8 cellular contexts compared by ENCODE assay signal in the genomic region with DNA sequence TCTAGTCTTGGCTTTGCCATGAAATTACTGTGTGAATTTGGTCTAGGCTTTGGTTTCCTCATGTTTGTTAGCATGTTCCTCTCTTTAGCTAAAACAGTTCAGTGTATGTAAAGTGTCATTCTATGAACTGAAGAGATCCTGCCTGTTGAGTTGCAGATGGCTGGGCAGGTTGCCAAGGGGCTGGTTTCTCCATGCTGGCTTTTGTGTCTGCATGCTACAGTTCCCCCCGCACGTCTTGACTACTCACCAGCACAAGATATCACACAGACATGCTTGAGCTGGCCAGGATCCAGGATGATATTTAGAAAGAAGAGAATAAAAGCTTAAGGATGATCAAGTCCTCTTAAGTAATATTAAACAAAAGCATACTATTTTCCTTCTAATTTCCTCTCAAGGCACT.
A peak's percentile ranks its signal among the peaks of the same experiment; 100 is the strongest.
DNase-seq lines count a peak whose midpoint lies in the region; ATAC-seq and TF ChIP-seq lines count a peak whose summit lies in the region.

No MANE protein-coding gene starts in this region.

- no peaks in the 10 kb centered on the region for H3K27me3 Mint-ChIP-seq in endodermal cell (ENCODE audit: insufficient read depth)

- H3K9me3 Mint-ChIP-seq in endodermal cell, result peaks cover 44% of the 10 kb centered on the region

- H3K36me3 Mint-ChIP-seq in endodermal cell (ENCODE audit: low read depth), result no peaks in the 10 kb centered on the region

- H3K4me1 Mint-ChIP-seq in endodermal cell, result no peaks in the 10 kb centered on the region

- DNase-seq in activated CD8-positive, alpha-beta memory T cell treated with anti-CD3 and anti-CD28 coated beads, Interleukin-2, amount 50 U/mL, for 4 hours, result peak; percentile 20
- DNase-seq in activated CD8-positive, alpha-beta memory T cell treated with anti-CD3 and anti-CD28 coated beads, Interleukin-2, amount 50 U/mL, for 48 hours, result no peak
- DNase-seq in NB4 (ENCODE audit: low read depth) (peak; percentile 45), left colon (peak; percentile 31 to 63), upper lobe of right lung (peak; percentile 68), endodermal cell (no peak)
- DNase-seq in activated CD4-positive, alpha-beta T cell treated with anti-CD3 and anti-CD28 coated beads, Interleukin-2, amount 50 U/mL, for 48 hours, result peak; percentile 14 to 21

- H3K36me3 ChIP-seq in upper lobe of right lung (no peaks in the 10 kb centered on the region), endodermal cell (ENCODE audit: control insufficient read depth, insufficient read depth, low read length) (no peaks in the 10 kb centered on the region)

- intact Hi-C loops in left colon (cut with DNase I, micrococcal nuclease) (no loop called here), upper lobe of right lung (cut with DNase I) (no loop called here)

- no peak overlapping the region for H3K4me3 ChIP-seq in NB4 (ENCODE audit: low read depth, low read length)
- H3K4me3 ChIP-seq in upper lobe of right lung, result no peak overlapping the region
- no peak overlapping the region for H3K4me3 ChIP-seq in endodermal cell (ENCODE audit: low read length)

- H3K27ac ChIP-seq in upper lobe of right lung, result no peak overlapping the region
- H3K27ac ChIP-seq in endodermal cell (ENCODE audit: low read depth, low read length), result no peak overlapping the region

- no peak for TF ChIP-seq CTCF in NB4 (IDR thresholded peaks at IDR 0.05; ENCODE audit: low read depth, low read length)
- no peak for TF ChIP-seq CTCF in upper lobe of right lung (IDR thresholded peaks at IDR 0.05)
- no peak for TF ChIP-seq CTCF in endodermal cell (conservative IDR thresholded peaks at IDR 0.05)

- no peak for ATAC-seq in left colon
- ATAC-seq in upper lobe of right lung, result peak; percentile 33
- ATAC-seq in HG02759 (IDR thresholded peaks at IDR 0.05; ENCODE audit: unreplicated experiment), result no peak

- H3K9me3 ChIP-seq in upper lobe of right lung (no peaks in the 10 kb centered on the region), endodermal cell (ENCODE audit: control insufficient read depth, low read length) (no peaks in the 10 kb centered on the region)

- WGBS in endodermal cell (ENCODE audit: insufficient coverage in 1 of 2, insufficient read length in 1 of 2), 2 experiments, result no CpG with 5 or more reads among the region's 2 CpGs

- no peak overlapping the region for H3K4me3 Mint-ChIP-seq in endodermal cell

- no peak for TF ChIP-seq POLR2A in NB4 (IDR thresholded peaks at IDR 0.05; ENCODE audit: extremely low read depth, insufficient read length)

- H3K27ac Mint-ChIP-seq in endodermal cell, result no peak overlapping the region

- H3K27me3 ChIP-seq in upper lobe of right lung, result no peaks in the 10 kb centered on the region
- no peaks in the 10 kb centered on the region for H3K27me3 ChIP-seq in endodermal cell (ENCODE audit: control insufficient read depth, insufficient read depth, low read length, poor library complexity, severe bottlenecking)

- H3K4me1 ChIP-seq in upper lobe of right lung, result no peaks in the 10 kb centered on the region
- no peaks in the 10 kb centered on the region for H3K4me1 ChIP-seq in endodermal cell (ENCODE audit: control insufficient read depth, insufficient read depth, low read length)

- no peak overlapping the region for H3K9ac ChIP-seq in endodermal cell (ENCODE audit: extremely low read depth, low read length, poor library complexity, severe bottlenecking)

Comparison
In these comparisons a context has a peak if more than half of its experiments do, and no peak if none do; other contexts are left out.
1. DNase-seq: peak in activated CD8-positive, alpha-beta memory T cell treated with anti-CD3 and anti-CD28 coated beads, Interleukin-2, amount 50 U/mL, for 4 hours (single experiment), NB4 (single experiment), activated CD4-positive, alpha-beta T cell treated with anti-CD3 and anti-CD28 coated beads, Interleukin-2, amount 50 U/mL, for 48 hours (2 of 2), left colon (2 of 2) and upper lobe of right lung (single experiment); none in activated CD8-positive, alpha-beta memory T cell treated with anti-CD3 and anti-CD28 coated beads, Interleukin-2, amount 50 U/mL, for 48 hours (single experiment) and endodermal cell (single experiment).